ENCODE assay signal across 8 cellular contexts in genomic region chr4:176792348-176793059, GRCh38. TPM values are rescaled to one million over a fixed set of nuclear protein-coding genes. Genes with fewer than 3 reads are reported as not detected.
DNase-seq lines count a peak whose midpoint lies in the region; ATAC-seq and TF ChIP-seq lines count a peak whose summit lies in the region.

VEGFC (minus strand) TSS chr4:176792922; CDS start chr4:176792311, 611 bp downstream.

- no peak within 1 kb of the TSS for H3K27ac Mint-ChIP-seq in activated T-helper 17 cell treated with anti-CD3 and anti-CD28 coated beads, Interleukin-2, amount 50 U/mL, for 72 hours

- H3K4me3 Mint-ChIP-seq in activated T-helper 17 cell treated with anti-CD3 and anti-CD28 coated beads, Interleukin-2, amount 50 U/mL, for 72 hours = peak within 1 kb of the TSS; percentile 31

- H3K79me2 ChIP-seq in MM.1S (ENCODE audit: low read length) = no peaks in the 10 kb centered on the region

- no peaks in the 10 kb centered on the region for H3K9me3 Mint-ChIP-seq in activated T-helper 17 cell treated with anti-CD3 and anti-CD28 coated beads, Interleukin-2, amount 50 U/mL, for 72 hours

- peak; percentile 66 for DNase-seq in NCI-H82 (lab: John Stamatoyannopoulos, UW)
- no peak for DNase-seq in NCI-H82 treated with DMSO at 0.1 percent for 48 hours (lab: John Stamatoyannopoulos, UW; ENCODE audit: unreplicated experiment)
- DNase-seq in H7 = peak; percentile 86
- DNase-seq in MM.1S = peak; percentile 72
- DNase-seq in glomerular endothelial cell (ENCODE audit: extremely low read depth, low read depth, low spot score) = no peak
- no peak for DNase-seq in NCI-H446 (lab: John Stamatoyannopoulos, UW)

- peak within 1 kb of the TSS; percentile 64 for H3K4me3 ChIP-seq in H7 (ENCODE audit: insufficient read depth, low read depth, low read length)
- H3K4me3 ChIP-seq in MM.1S (ENCODE audit: low read length) = peak within 1 kb of the TSS; percentile 80
- peak within 1 kb of the TSS; percentile 63 for H3K4me3 ChIP-seq in neuron (ENCODE audit: low read length)

- peak within 1 kb of the TSS; percentile 91 for H3K4me2 ChIP-seq in MM.1S (ENCODE audit: low read depth, low read length)

- peak within 1 kb of the TSS; percentile 90 for H2AFZ ChIP-seq in MM.1S (ENCODE audit: low read length)
- H2AFZ ChIP-seq in neuron (ENCODE audit: low read depth, low read length) = peak within 1 kb of the TSS; percentile 96

- no peaks in the 10 kb centered on the region for H3K9me2 ChIP-seq in MM.1S (replicated peaks; ENCODE audit: insufficient read depth, low read length)

- ATAC-seq in activated T-helper 17 cell treated with anti-CD3 and anti-CD28 coated beads, Interleukin-2, amount 50 U/mL, for 72 hours (replicated peaks) = peak; percentile 9

- H4K20me1 ChIP-seq in MM.1S (ENCODE audit: insufficient read depth, low read length) = no peaks in the 10 kb centered on the region

- no peaks in the 10 kb centered on the region for H3K4me1 ChIP-seq in MM.1S (ENCODE audit: low read length)
- H3K4me1 ChIP-seq in neuron (ENCODE audit: insufficient read depth, low read length) = no peaks in the 10 kb centered on the region

- H3K9me3 ChIP-seq in MM.1S (replicated peaks; ENCODE audit: insufficient read depth, low read length) (no peaks in the 10 kb centered on the region), neuron (ENCODE audit: low read length) (no peaks in the 10 kb centered on the region)

- peak within 1 kb of the TSS; percentile 6; the same call in 1 of the 2 replicates for H3K9ac ChIP-seq in MM.1S (ENCODE audit: low read length)

- H3K27me3 Mint-ChIP-seq in activated T-helper 17 cell treated with anti-CD3 and anti-CD28 coated beads, Interleukin-2, amount 50 U/mL, for 72 hours = peaks cover 36% of the 10 kb centered on the region

- no peaks in the 10 kb centered on the region for H3F3A ChIP-seq in MM.1S (ENCODE audit: insufficient read depth, low read length)

- H3K27ac ChIP-seq in MM.1S (ENCODE audit: low read length) = no peak within 1 kb of the TSS

- no peaks in the 10 kb centered on the region for H3K4me1 Mint-ChIP-seq in activated T-helper 17 cell treated with anti-CD3 and anti-CD28 coated beads, Interleukin-2, amount 50 U/mL, for 72 hours

- no peak for TF ChIP-seq CTCF in MM.1S (IDR thresholded peaks at IDR 0.05; ENCODE audit: low read length)

- H3K27me3 ChIP-seq in H7 (ENCODE audit: control insufficient read depth, insufficient read depth, low read length) (peaks cover 24% of the 10 kb centered on the region), MM.1S (replicated peaks; ENCODE audit: insufficient read depth, low read length) (no peaks in the 10 kb centered on the region), neuron (ENCODE audit: insufficient read depth, low read length) (no peaks in the 10 kb centered on the region)

- H3K36me3 ChIP-seq in H7 (replicated peaks; ENCODE audit: control insufficient read depth, insufficient read depth, low read length) = no peaks in the 10 kb centered on the region
- no peaks in the 10 kb centered on the region for H3K36me3 ChIP-seq in MM.1S (replicated peaks; ENCODE audit: insufficient read depth, low read length)
- H3K36me3 ChIP-seq in neuron (ENCODE audit: insufficient read depth, low read length) = no peaks in the 10 kb centered on the region

- H3K36me3 Mint-ChIP-seq in activated T-helper 17 cell treated with anti-CD3 and anti-CD28 coated beads, Interleukin-2, amount 50 U/mL, for 72 hours (ENCODE audit: low read depth) = no peaks in the 10 kb centered on the region

RNA-seq across cellular contexts. Expression of gene VEGFC, which starts in this region (rescaled TPM):
- 0.59 and 0.89 TPM in 2 replicates for total RNA-seq in H7 (2014; rRNA removed; shearing (Covaris generic))
- not detected for total RNA-seq in activated T-helper 17 cell treated with anti-CD3 and anti-CD28 coated beads, Interleukin-2, amount 50 U/mL, for 72 hours
- total RNA-seq in glomerular endothelial cell = 14.4 and 35.1 TPM in 2 replicates

Comparison
In these comparisons a context has a peak if more than half of its experiments do, and no peak if none do; other contexts are left out.
1. DNase-seq: peak in NCI-H82 (single experiment) and MM.1S (single experiment); none in NCI-H82 treated with DMSO at 0.1 percent for 48 hours (single experiment), glomerular endothelial cell (single experiment) and NCI-H446 (0 of 2).
2. Peak in DNase-seq and H3K4me3 ChIP-seq in H7; RNA of the gene not detected or under 1 TPM.
3. Peak in ATAC-seq in activated T-helper 17 cell treated with anti-CD3 and anti-CD28 coated beads, Interleukin-2, amount 50 U/mL, for 72 hours; RNA of the gene not detected or under 1 TPM.
4. Peak in every context shown above with its lines, with median percentiles within 50 percentile points of each other: H3K4me3 ChIP-seq.